Comparison of ENCODE assay signal across 7 cellular contexts in genomic region chr4:129675036-129675435, GRCh38.
"Had no signal": no experiment of that assay in that cellular context is flagged by ENCODE, and none has a peak within 500 bp of the region (broad histone marks: within the 10 kb centered on the region; RNA-seq: fewer than 3 reads in every experiment).

No MANE protein-coding gene starts in this region.

- ATAC-seq: GM23338, K562 had no signal

- H3K4me1 Mint-ChIP-seq: GM23338, IgD-negative memory B cell had no signal

- H3K27ac Mint-ChIP-seq: GM23338, IgD-negative memory B cell had no signal

- H3K27me3 Mint-ChIP-seq: IgD-negative memory B cell had no signal

- H3K36me3 ChIP-seq: HAP-1 had no signal

- FAIRE-seq: K562 had no signal

- H3K4me3 Mint-ChIP-seq: GM23338, IgD-negative memory B cell had no signal

- H3K27ac ChIP-seq: HL-60 had no signal

- H3K4me3 ChIP-seq: GM23338, HAP-1, K562 had no signal

- H2AFZ ChIP-seq: GM23338 had no signal

- H3K4me1 ChIP-seq: HAP-1 had no signal

- H3K9me3 ChIP-seq: HAP-1 had no signal

- H3K4me2 ChIP-seq: GM23338 had no signal

- DNase-seq: H7, KG1 had no signal
